Comparison of ENCODE assay signal across 9 cellular contexts in the genomic region with DNA sequence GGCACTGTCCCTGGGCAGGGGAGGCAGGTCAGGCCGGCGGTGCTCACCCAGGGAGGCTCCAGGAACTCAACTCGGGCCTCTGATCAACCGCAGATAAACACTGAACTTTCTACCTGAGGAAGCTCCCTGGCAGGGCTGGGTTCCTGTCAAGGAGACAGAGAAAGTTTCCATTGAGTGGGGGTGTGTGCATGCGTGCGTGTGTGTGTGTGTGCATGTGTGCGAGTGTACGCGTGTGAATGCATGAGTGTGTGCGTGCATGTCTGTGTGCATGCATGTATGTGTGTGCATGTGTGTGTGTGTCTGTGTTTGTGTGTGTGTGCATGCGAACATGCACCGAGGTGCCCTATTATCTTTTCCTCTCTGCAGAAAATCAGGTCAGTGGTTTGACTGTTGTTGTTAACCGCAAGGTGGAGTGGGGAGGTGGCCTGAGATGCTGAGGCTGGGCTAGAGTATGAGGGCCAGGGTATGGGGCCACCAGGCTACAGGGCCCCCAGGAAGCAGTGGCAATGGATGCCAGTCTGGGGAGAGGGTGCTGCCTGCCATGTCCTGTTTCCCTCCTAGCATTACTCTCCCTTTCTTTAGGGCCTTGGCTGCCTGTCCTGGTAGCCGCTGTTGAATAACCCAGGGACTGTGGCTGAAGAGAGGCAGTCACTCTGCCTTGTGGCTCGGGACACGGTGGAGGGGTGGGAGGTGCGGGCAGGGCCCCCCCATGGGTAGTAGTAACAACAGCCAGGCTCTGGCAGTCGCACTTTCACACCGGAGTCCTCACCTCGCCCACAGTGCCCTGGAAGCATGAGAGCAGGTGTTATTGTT. TPM values are rescaled to one million over a fixed set of nuclear protein-coding genes. Genes with fewer than 3 reads are reported as not detected.
DNase-seq lines count a peak whose midpoint lies in the region; ATAC-seq and TF ChIP-seq lines count a peak whose summit lies in the region.
"Had no signal": no experiment of that assay in that cellular context is flagged by ENCODE, and none has a peak within 500 bp of the region (broad histone marks: within the 10 kb centered on the region; RNA-seq: fewer than 3 reads in every experiment).

No MANE protein-coding gene starts in this region.

- H3K36me3 ChIP-seq in ACC112 (ENCODE audit: insufficient read depth, low read length) (no peaks in the 10 kb centered on the region), ovary (no peaks in the 10 kb centered on the region)

- no peak for TF ChIP-seq POLR2A in ovary (IDR thresholded peaks at IDR 0.05)

- H3K9me3 ChIP-seq in ovary = no peaks in the 10 kb centered on the region

- 89 to 93% (median 89%) methylated on average over 17 to 20 of the region's 20 CpGs for WGBS in ovary, 3 donors

- H3K27me3 ChIP-seq in ACC112 (ENCODE audit: insufficient read depth, low read length) (no peaks in the 10 kb centered on the region), ovary (no peaks in the 10 kb centered on the region)

- ATAC-seq in GM21723 (IDR thresholded peaks at IDR 0.05; ENCODE audit: unreplicated experiment) = no peak

- no peak for TF ChIP-seq EP300 in ovary (IDR thresholded peaks at IDR 0.05)

- peak; percentile 71 to 73 for DNase-seq in activated CD4-positive, alpha-beta T cell treated with anti-CD3 and anti-CD28 coated beads for 4 hours
- DNase-seq in caudate nucleus (lab: John Stamatoyannopoulos, UW) = peak in 2 of 61 donors; percentile 28 to 37
- peak; percentile 25 to 62 (median 49) for DNase-seq in ovary
- no peak for DNase-seq in NCI-H1048 (lab: John Stamatoyannopoulos, UW)
- no peak for DNase-seq in AG08396 (ENCODE audit: low spot score)
- DNase-seq in HUDEP-2 (lab: John Stamatoyannopoulos, UW; ENCODE audit: unreplicated experiment in 76 of 76) = no peak
- DNase-seq: SHP77 treated with DMSO at 0.1 percent for 48 hours had no signal

- H3K4me3 ChIP-seq in ACC112 (ENCODE audit: low read depth, low read length) (no peak overlapping the region), ovary (no peak overlapping the region)

- no peak for TF ChIP-seq CTCF in ovary (IDR thresholded peaks at IDR 0.05)

- intact Hi-C loops in ovary (cut with DNase I) = no loop called here

- no peak overlapping the region for H2AFZ ChIP-seq in ACC112 (ENCODE audit: low read length, unreplicated experiment)

- no peaks in the 10 kb centered on the region for H3K79me2 ChIP-seq in ACC112 (ENCODE audit: control insufficient read depth, insufficient read depth, low read length, unreplicated experiment)

- H3K4me1 ChIP-seq in ACC112 (ENCODE audit: control insufficient read depth, insufficient read depth, low read length, unreplicated experiment) (peaks cover 42% of the 10 kb centered on the region), ovary (ENCODE audit: insufficient read depth) (peaks cover 37% of the 10 kb centered on the region)

- peak overlapping the region; percentile 96 for H3K27ac ChIP-seq in ACC112 (ENCODE audit: low read depth, low read length)
- peak overlapping the region; percentile 76 for H3K27ac ChIP-seq in caudate nucleus (ENCODE audit: low read depth, low read length)
- peak overlapping the region; percentile 90 to 100 for H3K27ac ChIP-seq in ovary

RNA-seq across cellular contexts. Expression of a gene that starts 24.0 kb away (rescaled TPM):
- 1 to 10 TPM in 2 of 7 donors, under 1 TPM in 3, not detected in 2; 0.23 to 2.5 (median 0.37) TPM for total RNA-seq in ovary
- polyA plus RNA-seq in ovary = under 1 TPM; 0.18 to 0.60 TPM

RNA-seq across cellular contexts. Expression of a gene that starts 39.8 kb away (rescaled TPM):
- total RNA-seq in ovary = 1 to 10 TPM in 1 of 7 donors, under 1 TPM in 2, not detected in 4; 0.13 to 6.2 (median 0.95) TPM
- polyA plus RNA-seq in ovary = under 1 TPM in 1 of 2 donors, not detected in 1; 0.13 TPM

Comparison
In these comparisons a context has a peak if more than half of its experiments do, and no peak if none do; other contexts are left out.
1. DNase-seq: peak in activated CD4-positive, alpha-beta T cell treated with anti-CD3 and anti-CD28 coated beads for 4 hours (2 of 2) and ovary (5 of 5); none in NCI-H1048 (single experiment), AG08396 (single experiment) and HUDEP-2 (0 of 76).
2. Peak in every context shown above with its lines, with median percentiles within 50 percentile points of each other: H3K27ac ChIP-seq.